Comparison of ENCODE assay signal across 14 cellular contexts in genomic region chr7:1855396-1856160, GRCh38.
A peak's percentile ranks its signal among the peaks of the same experiment; 100 is the strongest.
DNase-seq lines count a peak whose midpoint lies in the region; ATAC-seq, FAIRE-seq and TF ChIP-seq lines count a peak whose summit lies in the region.
"Had no signal": no experiment of that assay in that cellular context is flagged by ENCODE, and none has a peak within 500 bp of the region (broad histone marks: within the 10 kb centered on the region; RNA-seq: fewer than 3 reads in every experiment).

No MANE protein-coding gene starts in this region.

- no peak for DNase-seq in CD4-positive, alpha-beta T cell
- peak; percentile 87 for DNase-seq in OCI-M1 (lab: John Stamatoyannopoulos, UW)
- DNase-seq in left cardiac atrium: peak; percentile 6
- peak in 4 of 6 donors; percentile 5 to 50 (median 24) for DNase-seq in pancreas
- DNase-seq in NCI-H1105 treated with DMSO at 0.1 percent for 48 hours (lab: John Stamatoyannopoulos, UW): no peak
- DNase-seq: activated B cell treated with CpG ODN at 0.5 μM for 24 hours, trophoblast cell had no signal

- H3K36me3 ChIP-seq in pancreas: no peaks in the 10 kb centered on the region

- H3K27ac ChIP-seq in CD4-positive, alpha-beta T cell (ENCODE audit: low read depth, low read length): no peak overlapping the region
- H3K27ac ChIP-seq in pancreas: no peak overlapping the region
- H3K27ac ChIP-seq: dorsolateral prefrontal cortex, hepatocyte, SK-N-MC had no signal

- no peak for FAIRE-seq in pancreas (lab: Jason Lieb, UNC)
- FAIRE-seq: astrocyte, GM12878 had no signal

- peaks cover 25% of the 10 kb centered on the region for H3K36me3 Mint-ChIP-seq in CD4-positive, alpha-beta T cell (ENCODE audit: low read depth)

- H3K4me1 ChIP-seq in pancreas: no peaks in the 10 kb centered on the region

- peaks cover 22% of the 10 kb centered on the region for H3K4me1 Mint-ChIP-seq in CD4-positive, alpha-beta T cell (ENCODE audit: low read depth)
- H3K4me1 Mint-ChIP-seq: activated B cell treated with CpG ODN at 0.5 μM for 24 hours had no signal

- no peaks in the 10 kb centered on the region for H3K9me3 ChIP-seq in CD4-positive, alpha-beta T cell (ENCODE audit: control insufficient read depth, low read length)
- H3K9me3 ChIP-seq in pancreas: no peaks in the 10 kb centered on the region

- peak overlapping the region; percentile 80 for H3K27ac Mint-ChIP-seq in CD4-positive, alpha-beta T cell
- H3K27ac Mint-ChIP-seq: activated B cell treated with CpG ODN at 0.5 μM for 24 hours had no signal

- no peaks in the 10 kb centered on the region for H3K27me3 Mint-ChIP-seq in CD4-positive, alpha-beta T cell
- H3K27me3 Mint-ChIP-seq: activated B cell treated with CpG ODN at 0.5 μM for 24 hours had no signal

- CTCF ChIA-PET in CD4-positive, alpha-beta T cell (lab: Charles Lee): no interaction called here

- no peaks in the 10 kb centered on the region for H3K27me3 ChIP-seq in CD4-positive, alpha-beta T cell (ENCODE audit: control insufficient read depth, insufficient read depth, low read length)
- no peaks in the 10 kb centered on the region for H3K27me3 ChIP-seq in pancreas
- H3K27me3 ChIP-seq: dorsolateral prefrontal cortex, hepatocyte had no signal

- no peak for TF ChIP-seq CTCF in CD4-positive, alpha-beta T cell (IDR thresholded peaks at IDR 0.05)
- TF ChIP-seq CTCF in pancreas (IDR thresholded peaks at IDR 0.05): no peak

- 93 to 96% methylated on average over 25 of the region's 25 CpGs for WGBS in pancreas, 2 donors

- H3K4me3 ChIP-seq in pancreas: no peak overlapping the region
- H3K4me3 ChIP-seq: dorsolateral prefrontal cortex, GM12878, hepatocyte, SK-N-MC had no signal

- intact Hi-C loops in CD4-positive, alpha-beta T cell (cut with DNase I, micrococcal nuclease): no loop called here
- intact Hi-C loops in left cardiac atrium (cut with DNase I) (no loop called here), pancreas (cut with DNase I) (no loop called here)

- POLR2A ChIA-PET in CD4-positive, alpha-beta T cell (lab: Charles Lee): no interaction called here

- no peak for ATAC-seq in CD4-positive, alpha-beta T cell (ENCODE audit: poor library complexity)
- ATAC-seq in left cardiac atrium (no peak), pancreas (no peak), GM18505 (IDR thresholded peaks at IDR 0.05; ENCODE audit: unreplicated experiment) (no peak), HG02885 (IDR thresholded peaks at IDR 0.05; ENCODE audit: poor library complexity, unreplicated experiment) (no peak)
- ATAC-seq: GM12878 had no signal

- no peaks in the 10 kb centered on the region for H3K9me3 Mint-ChIP-seq in CD4-positive, alpha-beta T cell
- H3K9me3 Mint-ChIP-seq: activated B cell treated with CpG ODN at 0.5 μM for 24 hours had no signal

- TF ChIP-seq POLR2A in GM18505 (IDR thresholded peaks at IDR 0.05; ENCODE audit: borderline replicate concordance, extremely low read depth, insufficient read depth, insufficient read length): no peak

- H3K4me3 Mint-ChIP-seq in CD4-positive, alpha-beta T cell: no peak overlapping the region
- H3K4me3 Mint-ChIP-seq: activated B cell treated with CpG ODN at 0.5 μM for 24 hours had no signal

Comparison
In these comparisons a context has a peak if more than half of its experiments do, and no peak if none do; other contexts are left out.
1. DNase-seq: peak in OCI-M1 (single experiment), left cardiac atrium (single experiment) and pancreas (4 of 6); none in CD4-positive, alpha-beta T cell (0 of 10) and NCI-H1105 treated with DMSO at 0.1 percent for 48 hours (single experiment).